In genomic region chr19:18522124-18522861, GRCh38 we compare ENCODE assay signal across 8 cellular contexts. TPM values are rescaled to one million over a fixed set of nuclear protein-coding genes. Genes with fewer than 3 reads are reported as not detected.
DNase-seq lines count a peak whose midpoint lies in the region; ATAC-seq and TF ChIP-seq lines count a peak whose summit lies in the region.

No MANE protein-coding gene starts in this region.

- no peaks in the 10 kb centered on the region for H3K9me3 Mint-ChIP-seq in T-helper 2 cell treated with Interferon-gamma antibody and Interleukin-4, amounts not matched to agents 5 μg/mL and 100 μg/mL, for 36 hours

- H3K4me3 ChIP-seq in astrocyte of the cerebellum (ENCODE audit: low read depth, low read length) (peak overlapping the region; percentile 95), rectal smooth muscle tissue (ENCODE audit: low read length) (peak overlapping the region; percentile 36), aorta (ENCODE audit: low read length in 2 of 2) (no peak overlapping the region)

- H3K36me3 Mint-ChIP-seq in T-helper 2 cell treated with Interferon-gamma antibody and Interleukin-4, amounts not matched to agents 5 μg/mL and 100 μg/mL, for 36 hours (ENCODE audit: low read depth) = no peaks in the 10 kb centered on the region

- peak; percentile 80 for ATAC-seq in GM18505 (IDR thresholded peaks at IDR 0.05; ENCODE audit: unreplicated experiment)
- peak; percentile 89 for ATAC-seq in HG02970 (IDR thresholded peaks at IDR 0.05; ENCODE audit: low FRiP score, unreplicated experiment)
- ATAC-seq in aorta (ENCODE audit: low FRiP score) = peak; percentile 96

- peaks cover 3% of the 10 kb centered on the region for H3K4me1 ChIP-seq in rectal smooth muscle tissue (ENCODE audit: control insufficient read depth, insufficient read depth, low read length)
- H3K4me1 ChIP-seq in aorta (ENCODE audit: control insufficient read depth in 1 of 2, insufficient read depth in 2 of 2, low read length in 2 of 2) = no peaks in the 10 kb centered on the region

- peak overlapping the region; percentile 94 for H3K27ac Mint-ChIP-seq in T-helper 2 cell treated with Interferon-gamma antibody and Interleukin-4, amounts not matched to agents 5 μg/mL and 100 μg/mL, for 36 hours

- 0 to 1% methylated on average over 48 to 51 of the region's 51 CpGs for WGBS in aorta, 2 donors

- H3K27me3 Mint-ChIP-seq in T-helper 2 cell treated with Interferon-gamma antibody and Interleukin-4, amounts not matched to agents 5 μg/mL and 100 μg/mL, for 36 hours (ENCODE audit: low read depth) = no peaks in the 10 kb centered on the region

- TF ChIP-seq CTCF in astrocyte of the cerebellum (IDR thresholded peaks at IDR 0.05; ENCODE audit: low read depth, low read length, missing control alignments) = peak; percentile 12

- H3K9ac ChIP-seq in rectal smooth muscle tissue (ENCODE audit: low read length) = no peak overlapping the region

- peak; percentile 91 for DNase-seq in NCI-H187 treated with DMSO at 0.1 percent for 48 hours (lab: John Stamatoyannopoulos, UW)
- DNase-seq in T-helper 2 cell treated with Interferon-gamma antibody and Interleukin-4, amounts not matched to agents 5 μg/mL and 100 μg/mL, for 36 hours (ENCODE audit: low spot score) = peak; percentile 100
- peak; percentile 100 for DNase-seq in astrocyte of the cerebellum (ENCODE audit: low read depth)
- DNase-seq in hepatic stellate cell (ENCODE audit: low spot score) = peak; percentile 98
- DNase-seq in aorta = peak; percentile 100

- in situ Hi-C loops in astrocyte of the cerebellum (cut with HindIII; ENCODE audit: low sequenced_read_pairs) = no loop called here

- no peaks in the 10 kb centered on the region for H3K9me3 ChIP-seq in aorta (ENCODE audit: control insufficient read depth, low read length)

- H3K4me1 Mint-ChIP-seq in T-helper 2 cell treated with Interferon-gamma antibody and Interleukin-4, amounts not matched to agents 5 μg/mL and 100 μg/mL, for 36 hours (ENCODE audit: low read depth) = peaks cover 6% of the 10 kb centered on the region

- H3K27me3 ChIP-seq in rectal smooth muscle tissue (ENCODE audit: control insufficient read depth, insufficient read depth, low read length) = no peaks in the 10 kb centered on the region
- no peaks in the 10 kb centered on the region for H3K27me3 ChIP-seq in aorta (ENCODE audit: control insufficient read depth in 1 of 2, insufficient read depth in 2 of 2, low read length in 1 of 2)

- intact Hi-C loops in aorta (cut with DNase I) = loop anchor here (5.0 kb wide), 2 partner anchors 35 to 60 kb away; partner anchors contain the start of gene KXD1 (in 2 of the 2)

- H3K4me3 Mint-ChIP-seq in T-helper 2 cell treated with Interferon-gamma antibody and Interleukin-4, amounts not matched to agents 5 μg/mL and 100 μg/mL, for 36 hours = peak overlapping the region; percentile 91

- peak; percentile 63 for TF ChIP-seq POLR2A in GM18505 (IDR thresholded peaks at IDR 0.05; ENCODE audit: borderline replicate concordance, extremely low read depth, insufficient read depth, insufficient read length)

- H3K36me3 ChIP-seq in rectal smooth muscle tissue (ENCODE audit: control insufficient read depth, insufficient read depth, low read length) (no peaks in the 10 kb centered on the region), aorta (ENCODE audit: control insufficient read depth in 1 of 2, insufficient read depth in 2 of 2, low read length in 1 of 2) (no peaks in the 10 kb centered on the region)

- peak overlapping the region; percentile 98 for H3K27ac ChIP-seq in rectal smooth muscle tissue (ENCODE audit: low read depth, low read length)
- no peak overlapping the region for H3K27ac ChIP-seq in aorta (ENCODE audit: low read depth in 1 of 2, low read length in 2 of 2)

RNA-seq across cellular contexts. Expression of gene ELL, which starts 0.4 kb away (rescaled TPM):
- total RNA-seq in aorta = 10 to 100 TPM; 30.0 to 37.9 TPM
- 10 to 100 TPM in 1 of 2 donors, 1 to 10 TPM in 1; 7.3 to 13.1 TPM for polyA plus RNA-seq in aorta

RNA-seq across cellular contexts. Expression of gene FKBP8, which starts 21.1 kb away (rescaled TPM):
- total RNA-seq in aorta = 100 to 1,000 TPM; 225 to 239 TPM
- polyA plus RNA-seq in aorta = 100 to 1,000 TPM; 255 to 362 TPM

RNA-seq across cellular contexts. Expression of gene KXD1, which starts 35.4 kb away (rescaled TPM):
- total RNA-seq in aorta = 10 to 100 TPM; 85.4 to 92.4 TPM
- 100 to 1,000 TPM in 1 of 2 donors, 10 to 100 TPM in 1; 85.6 to 128 TPM for polyA plus RNA-seq in aorta

RNA-seq across cellular contexts. Expression of gene UBA52, which starts 49.4 kb away (rescaled TPM):
- 100 to 1,000 TPM; 750 to 787 TPM for total RNA-seq in aorta
- 1,000 to 10,000 TPM; 1,225 to 1,252 TPM for polyA plus RNA-seq in aorta

Comparison
In these comparisons a context has a peak if more than half of its experiments do, and no peak if none do; other contexts are left out.
1. H3K4me3 ChIP-seq: peak in astrocyte of the cerebellum (single experiment) and rectal smooth muscle tissue (single experiment); none in aorta (0 of 2).
2. Peak in every context shown above with its lines, with median percentiles within 50 percentile points of each other: ATAC-seq and DNase-seq.